In genomic region chr9:105991-106390, GRCh38 we compare ENCODE assay signal across 4 cellular contexts. TPM values are rescaled to one million over a fixed set of nuclear protein-coding genes. Genes with fewer than 3 reads are reported as not detected.
"Had no signal": no experiment of that assay in that cellular context is flagged by ENCODE, and none has a peak within 500 bp of the region (broad histone marks: within the 10 kb centered on the region; RNA-seq: fewer than 3 reads in every experiment).

No MANE protein-coding gene starts in this region.

RNA-seq across cellular contexts. Expression of gene FOXD4, which starts 12.2 kb away (rescaled TPM):
- total RNA-seq: GM23248, H1, H4, H7 had no signal
